ENCODE assay signal across 9 cellular contexts in genomic region chr12:89225808-89226368, GRCh38.
A peak's percentile ranks its signal among the peaks of the same experiment; 100 is the strongest.
DNase-seq lines count a peak whose midpoint lies in the region; ATAC-seq and TF ChIP-seq lines count a peak whose summit lies in the region.
"Had no signal": no experiment of that assay in that cellular context is flagged by ENCODE, and none has a peak within 500 bp of the region (broad histone marks: within the 10 kb centered on the region; RNA-seq: fewer than 3 reads in every experiment).

No MANE protein-coding gene starts in this region.

- H3K9me2 ChIP-seq in HCT116 (ENCODE audit: insufficient read depth): no peaks in the 10 kb centered on the region

- peak; percentile 90 for DNase-seq in DMS79 (lab: John Stamatoyannopoulos, UW)
- peak; percentile 97 for DNase-seq in HCT116 (ENCODE audit: low read depth, low spot score)
- peak; percentile 96 for DNase-seq in NCI-H748 (lab: John Stamatoyannopoulos, UW; ENCODE audit: unreplicated experiment)
- peak; percentile 71 for DNase-seq in dermis blood vessel endothelial cell
- DNase-seq in non-pigmented ciliary epithelial cell (ENCODE audit: low read depth): peak; percentile 76
- no peak for DNase-seq in NCI-H82 (lab: John Stamatoyannopoulos, UW)
- DNase-seq in cerebellar cortex (ENCODE audit: low spot score): no peak
- no peak for DNase-seq in anterior cingulate cortex (lab: John Stamatoyannopoulos, UW)

- POLR2A ChIA-PET in HCT116 (lab: Charles Lee): interaction anchor here (1.0 to 1.5 kb wide), 5 partner anchors 8 to 127 kb away, joined by 3 to 11 read pairs (median 9); partner anchors contain the start of gene DUSP6

- peak; percentile 49 for TF ChIP-seq RAD21 in HCT116 (IDR thresholded peaks at IDR 0.05; ENCODE audit: low read depth)

- H3K9ac ChIP-seq in HCT116 (ENCODE audit: low read length): peak overlapping the region; percentile 45

- CTCF ChIA-PET in HCT116 (lab: Charles Lee): no interaction called here

- H2AFZ ChIP-seq in HCT116 (ENCODE audit: low read depth, low read length, poor library complexity, severe bottlenecking): peak overlapping the region; percentile 25

- TF ChIP-seq POLR2A in HCT116 (IDR thresholded peaks at IDR 0.05; ENCODE audit: borderline replicate concordance, extremely low read depth, insufficient read depth, insufficient read length): no peak

- peak; percentile 91 for ATAC-seq in HCT116

- no peaks in the 10 kb centered on the region for H3K27me3 ChIP-seq in HCT116 (ENCODE audit: insufficient read depth, low read length)
- H3K27me3 ChIP-seq: neutrophil had no signal

- peak overlapping the region; percentile 12 to 48; a peak in 3 of 4 replicates for H3K4me3 ChIP-seq in HCT116 (replicated peaks in 1 of 2; ENCODE audit: low read depth in 1 of 2, low read length in 2 of 2)

- peak overlapping the region; percentile 77 for H3K4me2 ChIP-seq in HCT116 (ENCODE audit: low read length)

- no peaks in the 10 kb centered on the region for H3K79me2 ChIP-seq in HCT116 (ENCODE audit: insufficient read depth, low read length)

- H3K27ac ChIP-seq in HCT116 (ENCODE audit: low read depth, low read length): peak overlapping the region; percentile 70
- H3K27ac ChIP-seq: neutrophil had no signal

- H3K9me3 ChIP-seq in HCT116 (ENCODE audit: control insufficient read depth in 1 of 2, insufficient read depth in 1 of 2, low read depth in 1 of 2, low read length in 2 of 2): no peaks in the 10 kb centered on the region
- H3K9me3 ChIP-seq: neutrophil had no signal

- intact Hi-C loops in HCT116 (cut with micrococcal nuclease): loop anchor here (5.0 to 10.0 kb wide), 2 partner anchors 126 to 161 kb away; partner anchors contain the start of gene DUSP6

- no peaks in the 10 kb centered on the region for H4K20me1 ChIP-seq in HCT116 (ENCODE audit: insufficient read depth)

- no peak for TF ChIP-seq CTCF in HCT116 (IDR thresholded peaks at IDR 0.05 in 2 of 3, conservative IDR thresholded peaks at IDR 0.05 in 1 of 3; ENCODE audit: borderline replicate concordance in 1 of 3, insufficient read depth in 1 of 3, low read depth in 2 of 3, low read length in 2 of 3)

- H3K4me1 ChIP-seq in HCT116 (ENCODE audit: control insufficient read depth in 1 of 2, insufficient read depth in 2 of 2, low read length in 2 of 2): peaks cover 32 to 49% of the 10 kb centered on the region in 2 experiments

- no TSS peak for BruUV-seq in HCT116 (replicated peaks; lab: Mats Ljungman, UMichigan)

- RAD21 ChIA-PET in HCT116 (lab: Charles Lee; ENCODE audit: low non-redundant PET in 1 of 2, low total read pairs in 2 of 2, uncharacterized antibody in 2 of 2, unreplicated experiment in 2 of 2): interaction anchor here in 1 of 2 experiments (0.9 kb wide), 1 partner anchor 120 kb away, joined by 3 read pairs; no protein-coding TSS in a partner anchor

- H3K36me3 ChIP-seq in HCT116 (ENCODE audit: control insufficient read depth in 1 of 2, insufficient read depth in 2 of 2, low read length in 2 of 2): no peaks in the 10 kb centered on the region
- H3K36me3 ChIP-seq: neutrophil had no signal

TF ChIP-seq in HCT116, 20 proteins besides CTCF, POLR2A, EP300 and RAD21:
- TF ChIP-seq CBX3 (IDR thresholded peaks at IDR 0.05; ENCODE audit: low read depth): peak; percentile 79; the same call in 1 of the 2 replicates
- peak; percentile 73; the same call in 1 of the 2 replicates for TF ChIP-seq SRF (IDR thresholded peaks at IDR 0.05; ENCODE audit: low read depth)
- TF ChIP-seq YY1 (IDR thresholded peaks at IDR 0.05; ENCODE audit: extremely low read depth, insufficient replicate concordance, low read depth, low read length): peak; percentile 71
- TF ChIP-seq MAX (IDR thresholded peaks at IDR 0.05): peak; percentile 59
- TF ChIP-seq SIN3A (IDR thresholded peaks at IDR 0.05; ENCODE audit: low read depth): peak; percentile 82
- peak; percentile 94 for TF ChIP-seq CEBPB (IDR thresholded peaks at IDR 0.05; ENCODE audit: low read depth)
- no peak for TF ChIP-seq REST (IDR thresholded peaks at IDR 0.05; ENCODE audit: low read depth)
- TF ChIP-seq EZH2phosphoT487 (IDR thresholded peaks at IDR 0.05; ENCODE audit: borderline replicate concordance): no peak
- TF ChIP-seq ELF1 (IDR thresholded peaks at IDR 0.05; ENCODE audit: borderline replicate concordance, low read depth): peak; percentile 47; the same call in 1 of the 2 replicates
- 0 out of 2 replicates have a peak, but pooled peaks have one; percentile 11 for TF ChIP-seq EGR1 (IDR thresholded peaks at IDR 0.05; ENCODE audit: low read depth)
- TF ChIP-seq TCF7L2 (IDR thresholded peaks at IDR 0.05; ENCODE audit: borderline replicate concordance, extremely low read depth, insufficient read depth, insufficient read length): no peak
- TF ChIP-seq ZFX (IDR thresholded peaks at IDR 0.05): no peak
- peak; percentile 56; the same call in 1 of the 2 replicates for TF ChIP-seq POLR2AphosphoS5 (IDR thresholded peaks at IDR 0.05; ENCODE audit: low read depth, low read length)
- peak; percentile 98 for TF ChIP-seq JUND (IDR thresholded peaks at IDR 0.05)
- peak; percentile 73 for TF ChIP-seq ATF3 (IDR thresholded peaks at IDR 0.05)
- TF ChIP-seq ZBTB33 (IDR thresholded peaks at IDR 0.05; ENCODE audit: extremely low read depth, insufficient replicate concordance, low read length): peak; percentile 61
- peak; percentile 92 for TF ChIP-seq FOSL1 (IDR thresholded peaks at IDR 0.05; ENCODE audit: low read depth)
- no peak for TF ChIP-seq ZNF274 (IDR thresholded peaks at IDR 0.05; ENCODE audit: low read depth, low read length)
- peak; percentile 99 for TF ChIP-seq SP1 (IDR thresholded peaks at IDR 0.05; ENCODE audit: low read depth)
- TF ChIP-seq EZH2 (IDR thresholded peaks at IDR 0.05): no peak

Comparison
In these comparisons a context has a peak if more than half of its experiments do, and no peak if none do; other contexts are left out.
1. DNase-seq: peak in DMS79 (single experiment), HCT116 (single experiment), NCI-H748 (single experiment), dermis blood vessel endothelial cell (single experiment) and non-pigmented ciliary epithelial cell (single experiment); none in NCI-H82 (single experiment), cerebellar cortex (single experiment) and anterior cingulate cortex (0 of 58).